1 cellular context compared by ENCODE assay signal in genomic region chr5:150293091-150293941, GRCh38.
TF ChIP-seq lines count a peak whose summit lies in the region.

No MANE protein-coding gene starts in this region.

TF ChIP-seq in K562, 482 proteins besides CTCF, POLR2A, EP300 and RAD21 (continued from another document):
- TF ChIP-seq ZNF592 (IDR thresholded peaks at IDR 0.05) (peak; percentile 66; the same call in 1 of the 2 replicates), STAT5A (IDR thresholded peaks at IDR 0.05; ENCODE audit: borderline replicate concordance, low read length) (peak; percentile 38; the same call in 1 of the 2 replicates), ZNF780A (CRISPR knock-in tag; IDR thresholded peaks at IDR 0.05) (no peak), HES1 (IDR thresholded peaks at IDR 0.05; ENCODE audit: low read depth) (no peak), TAF1 (IDR thresholded peaks at IDR 0.05; ENCODE audit: control insufficient read depth, extremely low read depth, insufficient read depth, low read length, severe bottlenecking) (peak; percentile 47), HDAC2 (IDR thresholded peaks at IDR 0.05) (peak; percentile 64), NRF1 (conservative IDR thresholded peaks at IDR 0.05 in 1 of 2, IDR thresholded peaks at IDR 0.05 in 1 of 2) (peak in 1 of 2 experiments; percentile 35; a peak in 2 of 4 replicates), L3MBTL2 (IDR thresholded peaks at IDR 0.05) (peak; percentile 62), NCOR1 (IDR thresholded peaks at IDR 0.05) (peak; percentile 77), ZNF146 (CRISPR knock-in tag; IDR thresholded peaks at IDR 0.05; ENCODE audit: unreplicated experiment) (no peak), HOXB6 (CRISPR knock-in tag; IDR thresholded peaks at IDR 0.05; ENCODE audit: borderline replicate concordance) (no peak), ARNT (IDR thresholded peaks at IDR 0.05) (peak; percentile 60 to 88; a peak in 2 of 4 replicates), PTRF (tag; IDR thresholded peaks at IDR 0.05) (no peak), TCF3 (CRISPR knock-in tag; IDR thresholded peaks at IDR 0.05) (peak; percentile 91), PRMT5 (CRISPR knock-in tag; IDR thresholded peaks at IDR 0.05) (no peak), MYC (IDR thresholded peaks at IDR 0.05; ENCODE audit: low read depth, low read length) (peak; percentile 47; the same call in 1 of the 2 replicates), MYC (CRISPR knock-in tag; IDR thresholded peaks at IDR 0.05; ENCODE audit: borderline replicate concordance, low read depth) (no peak), ZNF239 (CRISPR knock-in tag; IDR thresholded peaks at IDR 0.05) (no peak), KDM5B (IDR thresholded peaks at IDR 0.05; ENCODE audit: insufficient replicate concordance, low read depth, low read length) (no peak), TAL1 (IDR thresholded peaks at IDR 0.05) (peak; percentile 77), ZC3H8 (IDR thresholded peaks at IDR 0.05) (0 out of 2 replicates have a peak, but pooled peaks have one; percentile 29), NR0B1 (IDR thresholded peaks at IDR 0.05; ENCODE audit: partially characterized antibody) (no peak), ZNF518B (CRISPR knock-in tag; IDR thresholded peaks at IDR 0.05) (no peak), MLX (CRISPR knock-in tag; conservative IDR thresholded peaks at IDR 0.05) (no peak), SMC3 (conservative IDR thresholded peaks at IDR 0.05; ENCODE audit: insufficient read depth, low read depth, low read length) (no peak), HDGF (IDR thresholded peaks at IDR 0.05) (peak; percentile 63; the same call in 1 of the 2 replicates), CEBPG (CRISPR knock-in tag; IDR thresholded peaks at IDR 0.05) (no peak), CEBPG (tag; conservative IDR thresholded peaks at IDR 0.05 in 1 of 2, IDR thresholded peaks at IDR 0.05 in 1 of 2) (no peak), MEIS2 (IDR thresholded peaks at IDR 0.05; ENCODE audit: partially characterized antibody) (peak; percentile 12), CBFB (CRISPR knock-in tag; IDR thresholded peaks at IDR 0.05) (0 out of 2 replicates have a peak, but pooled peaks have one; percentile 51), U2AF2 (optimal IDR thresholded peaks at IDR 0.05; ENCODE audit: low read depth, low read length) (no peak), CTBP1 (IDR thresholded peaks at IDR 0.05; ENCODE audit: borderline replicate concordance) (peak; percentile 70; the same call in 1 of the 2 replicates), HMG20A (CRISPR knock-in tag; conservative IDR thresholded peaks at IDR 0.05) (no peak), EP400 (IDR thresholded peaks at IDR 0.05) (peak; percentile 59; the same call in 1 of the 2 replicates), ZBTB26 (CRISPR knock-in tag; IDR thresholded peaks at IDR 0.05) (peak; percentile 85; the same call in 1 of the 2 replicates), HDAC1 (IDR thresholded peaks at IDR 0.05) (peak in 1 of 2 experiments; percentile 86; a peak in 2 of 4 replicates), MYNN (IDR thresholded peaks at IDR 0.05) (0 out of 2 replicates have a peak, but pooled peaks have one; percentile 16), MYNN (CRISPR knock-in tag; IDR thresholded peaks at IDR 0.05) (no peak), MLLT1 (IDR thresholded peaks at IDR 0.05) (peak; percentile 74 to 80), ZNF408 (CRISPR knock-in tag; IDR thresholded peaks at IDR 0.05; ENCODE audit: low read depth) (no peak)
